Comparison of ENCODE assay signal across 12 cellular contexts in genomic region chr1:190320952-190321351, GRCh38.
DNase-seq lines count a peak whose midpoint lies in the region; ATAC-seq and TF ChIP-seq lines count a peak whose summit lies in the region.
"Had no signal": no experiment of that assay in that cellular context is flagged by ENCODE, and none has a peak within 500 bp of the region (broad histone marks: within the 10 kb centered on the region; RNA-seq: fewer than 3 reads in every experiment).

No MANE protein-coding gene starts in this region.

- POLR2A ChIA-PET in WTC11 (lab: Charles Lee): no interaction called here

- H3K36me3 Mint-ChIP-seq in WTC11: no peaks in the 10 kb centered on the region

- no peak overlapping the region for H3K4me3 ChIP-seq in right cardiac atrium (ENCODE audit: low read length)
- H3K4me3 ChIP-seq: coronary artery, K562, left lung had no signal

- WGBS in right cardiac atrium: 66% methylated on average over 3 of the region's 3 CpGs

- no peak overlapping the region for H3K4me3 Mint-ChIP-seq in WTC11
- H3K4me3 Mint-ChIP-seq: activated CD4-positive, alpha-beta T cell treated with anti-CD3 and anti-CD28 coated beads, Interleukin-2, amount 10 ng/mL, durations not matched to agents 7 days and 5 days had no signal

- peak; percentile 71 for DNase-seq in DMS 273 (lab: John Stamatoyannopoulos, UW; ENCODE audit: unreplicated experiment)
- DNase-seq in NCI-H1694 (lab: John Stamatoyannopoulos, UW): peak; percentile 24
- DNase-seq in WTC11 (ENCODE audit: low spot score): no peak
- peak; percentile 32 for DNase-seq in left kidney (ENCODE audit: low read depth, low spot score)
- no peak for DNase-seq in SHP77 treated with DMSO at 0.1 percent for 48 hours (lab: John Stamatoyannopoulos, UW)
- DNase-seq in NCI-H187 (lab: John Stamatoyannopoulos, UW): no peak
- DNase-seq in activated T-cell treated with anti-CD3 and anti-CD28 coated beads for 4 hours: no peak
- DNase-seq in right cardiac atrium: no peak
- DNase-seq: activated CD4-positive, alpha-beta T cell treated with anti-CD3 and anti-CD28 coated beads, Interleukin-2, amount 10 ng/mL, durations not matched to agents 7 days and 5 days; left lung had no signal

- H3K27me3 Mint-ChIP-seq in WTC11 (ENCODE audit: low read depth): no peaks in the 10 kb centered on the region
- H3K27me3 Mint-ChIP-seq: activated CD4-positive, alpha-beta T cell treated with anti-CD3 and anti-CD28 coated beads, Interleukin-2, amount 10 ng/mL, durations not matched to agents 7 days and 5 days had no signal

- no peak overlapping the region for H3K27ac ChIP-seq in right cardiac atrium (ENCODE audit: low read length)
- H3K27ac ChIP-seq: coronary artery, left lung had no signal

- TF ChIP-seq CTCF in WTC11 (IDR thresholded peaks at IDR 0.05): no peak

- intact Hi-C loops in right cardiac atrium (cut with DNase I): no loop called here

- no peaks in the 10 kb centered on the region for H3K9me3 ChIP-seq in right cardiac atrium (ENCODE audit: control insufficient read depth, low read length)
- H3K9me3 ChIP-seq: left lung had no signal

- no peaks in the 10 kb centered on the region for H3K4me1 ChIP-seq in right cardiac atrium (ENCODE audit: control insufficient read depth, insufficient read depth, low read length)
- H3K4me1 ChIP-seq: left lung had no signal

- H3K27me3 ChIP-seq in right cardiac atrium (ENCODE audit: control insufficient read depth, insufficient read depth): no peaks in the 10 kb centered on the region
- H3K27me3 ChIP-seq: left lung had no signal

- CTCF ChIA-PET in WTC11 (lab: Charles Lee): interaction anchor here (0.6 kb wide), 3 partner anchors 449 to 819 kb away, joined by 3 to 7 read pairs (median 3); no protein-coding TSS in a partner anchor

- no peaks in the 10 kb centered on the region for H3K4me1 Mint-ChIP-seq in WTC11
- H3K4me1 Mint-ChIP-seq: activated CD4-positive, alpha-beta T cell treated with anti-CD3 and anti-CD28 coated beads, Interleukin-2, amount 10 ng/mL, durations not matched to agents 7 days and 5 days had no signal

- no peaks in the 10 kb centered on the region for H3K9me3 Mint-ChIP-seq in WTC11
- H3K9me3 Mint-ChIP-seq: activated CD4-positive, alpha-beta T cell treated with anti-CD3 and anti-CD28 coated beads, Interleukin-2, amount 10 ng/mL, durations not matched to agents 7 days and 5 days had no signal

- no peak overlapping the region for H3K27ac Mint-ChIP-seq in WTC11
- H3K27ac Mint-ChIP-seq: activated CD4-positive, alpha-beta T cell treated with anti-CD3 and anti-CD28 coated beads, Interleukin-2, amount 10 ng/mL, durations not matched to agents 7 days and 5 days had no signal

- ATAC-seq in WTC11: peak; percentile 80
- ATAC-seq in right cardiac atrium: no peak
- ATAC-seq: K562, left lung had no signal

TF ChIP-seq in WTC11, 78 proteins besides CTCF, POLR2A, EP300 and RAD21:
- no peak for TF ChIP-seq KAT7 (CRISPR knock-in tag; IDR thresholded peaks at IDR 0.05; ENCODE audit: borderline replicate concordance)
- no peak for TF ChIP-seq AFF4 (CRISPR knock-in tag; IDR thresholded peaks at IDR 0.05; ENCODE audit: borderline replicate concordance)
- TF ChIP-seq TEAD4 (CRISPR knock-in tag; IDR thresholded peaks at IDR 0.05): no peak
- TF ChIP-seq ARID4B (CRISPR knock-in tag; IDR thresholded peaks at IDR 0.05; ENCODE audit: borderline replicate concordance): no peak
- no peak for TF ChIP-seq ZNF416 (CRISPR knock-in tag; IDR thresholded peaks at IDR 0.05)
- no peak for TF ChIP-seq RELA (CRISPR knock-in tag; IDR thresholded peaks at IDR 0.05; ENCODE audit: borderline replicate concordance)
- no peak for TF ChIP-seq ZNF317 (CRISPR knock-in tag; IDR thresholded peaks at IDR 0.05; ENCODE audit: borderline replicate concordance, low read depth)
- no peak for TF ChIP-seq JUN (CRISPR knock-in tag; IDR thresholded peaks at IDR 0.05)
- no peak for TF ChIP-seq GTF2I (CRISPR knock-in tag; conservative IDR thresholded peaks at IDR 0.05)

Comparison
In these comparisons a context has a peak if more than half of its experiments do, and no peak if none do; other contexts are left out.
1. DNase-seq: peak in DMS 273 (single experiment), NCI-H1694 (single experiment) and left kidney (single experiment); none in WTC11 (single experiment), SHP77 treated with DMSO at 0.1 percent for 48 hours (single experiment), NCI-H187 (0 of 2), activated T-cell treated with anti-CD3 and anti-CD28 coated beads for 4 hours (single experiment) and right cardiac atrium (0 of 3).